25 cellular contexts compared by ENCODE assay signal in the genomic region with DNA sequence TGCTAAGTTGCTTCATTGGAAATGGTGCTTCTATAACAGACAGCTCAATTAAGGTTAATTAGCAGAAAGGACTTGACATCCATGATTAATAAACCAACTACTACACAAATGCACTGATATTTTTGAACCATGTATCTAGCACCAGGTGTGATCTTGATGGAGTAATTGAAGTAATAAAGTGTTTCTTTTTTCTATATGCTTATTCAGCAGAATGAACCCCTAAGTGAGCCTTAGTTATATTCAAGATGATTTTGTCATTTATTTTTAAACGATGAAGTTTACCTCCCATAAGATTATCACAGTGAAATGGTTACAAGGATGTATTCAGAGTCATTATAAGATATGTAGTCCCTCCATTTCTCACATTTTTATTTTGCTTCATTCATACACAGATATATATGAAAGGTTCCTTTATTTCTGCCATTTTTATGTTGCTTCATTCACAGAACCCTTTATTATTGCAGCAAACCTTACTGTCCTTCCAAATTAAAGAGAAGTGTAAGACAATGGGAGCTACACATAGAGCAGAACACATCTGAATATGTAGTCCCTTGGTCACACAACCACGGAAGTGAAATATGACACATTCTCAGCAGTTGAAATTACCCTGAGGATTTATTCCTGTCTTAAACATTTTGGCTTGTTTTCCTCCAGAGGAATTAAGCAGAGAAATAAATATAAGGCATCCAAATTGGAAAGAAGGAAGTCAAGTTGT.
"Had no signal": no experiment of that assay in that cellular context is flagged by ENCODE, and none has a peak within 500 bp of the region (broad histone marks: within the 10 kb centered on the region; RNA-seq: fewer than 3 reads in every experiment).

No MANE protein-coding gene starts in this region.

- H3K27ac ChIP-seq: colonic mucosa, epithelial cell of prostate, gastroesophageal sphincter, heart left ventricle, hepatocyte, prostate gland, right atrium auricular region, sigmoid colon, spleen, testis, tibial artery had no signal

- DNase-seq: colonic mucosa; effector CD8-positive, alpha-beta T cell; endodermal cell; foreskin fibroblast; heart left ventricle; kidney; naive thymus-derived CD8-positive, alpha-beta T cell; nephron progenitor cell; nucleus accumbens; sigmoid colon; spleen; stimulated activated CD4-positive, alpha-beta T cell treated with anti-CD3 and anti-CD28 coated beads, Interleukin-4, amount 100 ng/mL, for 4 hours; stimulated activated naive CD8-positive, alpha-beta T cell treated with anti-CD3 and anti-CD28 coated beads, Interleukin-15, Interleukin-2, amounts not matched to agents 100 U/mL and 50 U/mL, for 24 hours; substantia nigra; testis; tibial artery had no signal

- ATAC-seq: esophagus mucosa; gastroesophageal sphincter; heart left ventricle; left lobe of liver; naive thymus-derived CD8-positive, alpha-beta T cell; stimulated activated memory B cell treated with anti-CD40 and anti-IgM and Interleukin-4, amounts not matched to agents 10 μg/mL and 1 μg/mL and 100 μg/mL, for 72 hours; stimulated activated naive CD8-positive, alpha-beta T cell treated with anti-CD3 and anti-CD28 coated beads, Interleukin-15, Interleukin-2, amounts not matched to agents 100 U/mL and 50 U/mL, for 24 hours had no signal

- H3K4me3 ChIP-seq: colonic mucosa, gastroesophageal sphincter, heart left ventricle, hepatocyte, lung, prostate gland, right atrium auricular region, sigmoid colon, spleen, testis, tibial artery had no signal

- H3K36me3 ChIP-seq: colonic mucosa, gastroesophageal sphincter, heart left ventricle, prostate gland, right atrium auricular region, sigmoid colon, spleen, tibial artery had no signal

- H3K27me3 ChIP-seq: colonic mucosa, gastroesophageal sphincter, heart left ventricle, hepatocyte, right atrium auricular region, sigmoid colon, spleen, testis, tibial artery had no signal
